8 cellular contexts compared by ENCODE assay signal in genomic region chr11:119728651-119729580, GRCh38. TPM values are rescaled to one million over a fixed set of nuclear protein-coding genes. Genes with fewer than 3 reads are reported as not detected.
DNase-seq lines count a peak whose midpoint lies in the region; TF ChIP-seq lines count a peak whose summit lies in the region.

Gene NECTIN1 (minus strand): TSS chr11:119729200. CDS start chr11:119728553, 647 bp downstream.

- H3K9me3 ChIP-seq in SK-N-MC (ENCODE audit: low read depth, low read length) (no peaks in the 10 kb centered on the region), osteoblast (ENCODE audit: low read depth, low read length) (no peaks in the 10 kb centered on the region), testis (no peaks in the 10 kb centered on the region)

- H3K79me2 ChIP-seq in osteoblast (ENCODE audit: insufficient read depth, low read length), result peaks cover 2% of the 10 kb centered on the region

- no peaks in the 10 kb centered on the region for H3K9me3 Mint-ChIP-seq in activated naive CD4-positive, alpha-beta T cell treated with anti-CD3 and anti-CD28 coated beads, Interleukin-2, amount 50 U/mL, for 24 hours

- H3K36me3 Mint-ChIP-seq in activated naive CD4-positive, alpha-beta T cell treated with anti-CD3 and anti-CD28 coated beads, Interleukin-2, amount 50 U/mL, for 24 hours, result no peaks in the 10 kb centered on the region

- peaks cover 24% of the 10 kb centered on the region for H4K20me1 ChIP-seq in osteoblast (ENCODE audit: insufficient read depth, low read length)

- H2AFZ ChIP-seq in osteoblast (ENCODE audit: low read length), result peak within 1 kb of the TSS; percentile 85

- H3K27ac Mint-ChIP-seq in activated naive CD4-positive, alpha-beta T cell treated with anti-CD3 and anti-CD28 coated beads, Interleukin-2, amount 50 U/mL, for 24 hours, result peak within 1 kb of the TSS; percentile 91

- 0% methylated on average over 115 of the region's 128 CpGs; no CpG with 5 or more reads in 1 of the 2 donors for WGBS in testis, 2 donors

- peak; percentile 61 for TF ChIP-seq CTCF in osteoblast (IDR thresholded peaks at IDR 0.05; ENCODE audit: extremely low read depth, low read depth, low read length)
- peak; percentile 81 to 96 (median 84) for TF ChIP-seq CTCF in testis (IDR thresholded peaks at IDR 0.05)

- peaks cover 12% of the 10 kb centered on the region for H3K27me3 Mint-ChIP-seq in activated naive CD4-positive, alpha-beta T cell treated with anti-CD3 and anti-CD28 coated beads, Interleukin-2, amount 50 U/mL, for 24 hours

- H3K4me1 ChIP-seq in osteoblast (ENCODE audit: insufficient read depth, low read length), result peaks cover 24% of the 10 kb centered on the region
- peaks cover 21% of the 10 kb centered on the region for H3K4me1 ChIP-seq in testis

- no peak for TF ChIP-seq POLR2A in testis (IDR thresholded peaks at IDR 0.05)

- peaks cover 17% of the 10 kb centered on the region for H3K4me1 Mint-ChIP-seq in activated naive CD4-positive, alpha-beta T cell treated with anti-CD3 and anti-CD28 coated beads, Interleukin-2, amount 50 U/mL, for 24 hours

- peak within 1 kb of the TSS; percentile 93 for H3K4me3 Mint-ChIP-seq in activated naive CD4-positive, alpha-beta T cell treated with anti-CD3 and anti-CD28 coated beads, Interleukin-2, amount 50 U/mL, for 24 hours

- H3K4me3 ChIP-seq in SK-N-MC (peak within 1 kb of the TSS; percentile 79), osteoblast (ENCODE audit: insufficient read depth, low read length) (peak within 1 kb of the TSS; percentile 81), testis (peak within 1 kb of the TSS; percentile 62 to 81)

- no peak within 1 kb of the TSS for H3K9ac ChIP-seq in SK-N-MC (ENCODE audit: insufficient read length)

- H3K27ac ChIP-seq in SK-N-MC (no peak within 1 kb of the TSS), osteoblast (ENCODE audit: low read depth, low read length) (no peak within 1 kb of the TSS), testis (peak within 1 kb of the TSS; percentile 59 to 86)

- peak; percentile 28 for DNase-seq in GM04503 (ENCODE audit: low read depth)
- DNase-seq in H4 (ENCODE audit: low spot score), result peak; percentile 70
- DNase-seq in LoVo (ENCODE audit: low spot score), result peak; percentile 83
- no peak for DNase-seq in SK-N-MC (ENCODE audit: low read depth, low spot score)
- peak; percentile 80 for DNase-seq in glomerular visceral epithelial cell (ENCODE audit: extremely low spot score)
- peak; percentile 100 for DNase-seq in osteoblast (ENCODE audit: insufficient read length, low spot score, missing footprints)
- DNase-seq in testis, result peak; percentile 88

- H3K36me3 ChIP-seq in SK-N-MC (ENCODE audit: insufficient read depth, low read length), result no peaks in the 10 kb centered on the region
- no peaks in the 10 kb centered on the region for H3K36me3 ChIP-seq in osteoblast (ENCODE audit: insufficient read depth, low read length)
- no peaks in the 10 kb centered on the region for H3K36me3 ChIP-seq in testis (ENCODE audit: low read depth, missing control alignments)

- H3K27me3 ChIP-seq in osteoblast (ENCODE audit: insufficient read depth, low read length), result peaks cover 11% of the 10 kb centered on the region
- H3K27me3 ChIP-seq in testis, result no peaks in the 10 kb centered on the region

- H3K4me2 ChIP-seq in osteoblast (ENCODE audit: insufficient read depth, low read length), result peak within 1 kb of the TSS; percentile 93

- intact Hi-C loops in testis (cut with DNase I; ENCODE audit: low total_unique reads), result loop anchor here (5.0 kb wide), 1 partner anchor 247 kb away; no protein-coding TSS in a partner anchor

RNA-seq across cellular contexts. Expression of gene NECTIN1, which starts in this region (rescaled TPM):
- total RNA-seq in H4 (2014; rRNA removed; shearing (Covaris generic)), result 6.4 and 6.6 TPM in 2 replicates
- total RNA-seq in osteoblast (4.1 and 5.8 TPM in 2 replicates), testis (1 to 10 TPM; 5.2 TPM)
- polyA plus RNA-seq in testis (ENCODE audit: insufficient read depth, low read depth, low replicate concordance), result 5.4 TPM

Comparison
In these comparisons a context has a peak if more than half of its experiments do, and no peak if none do; other contexts are left out.
1. H3K27ac ChIP-seq: peak in testis (2 of 2); none in SK-N-MC (single experiment) and osteoblast (single experiment).
2. Peak in every context shown above with its lines, with median percentiles within 50 percentile points of each other: H3K4me3 ChIP-seq.